22 cellular contexts compared by ENCODE assay signal in the genomic region with DNA sequence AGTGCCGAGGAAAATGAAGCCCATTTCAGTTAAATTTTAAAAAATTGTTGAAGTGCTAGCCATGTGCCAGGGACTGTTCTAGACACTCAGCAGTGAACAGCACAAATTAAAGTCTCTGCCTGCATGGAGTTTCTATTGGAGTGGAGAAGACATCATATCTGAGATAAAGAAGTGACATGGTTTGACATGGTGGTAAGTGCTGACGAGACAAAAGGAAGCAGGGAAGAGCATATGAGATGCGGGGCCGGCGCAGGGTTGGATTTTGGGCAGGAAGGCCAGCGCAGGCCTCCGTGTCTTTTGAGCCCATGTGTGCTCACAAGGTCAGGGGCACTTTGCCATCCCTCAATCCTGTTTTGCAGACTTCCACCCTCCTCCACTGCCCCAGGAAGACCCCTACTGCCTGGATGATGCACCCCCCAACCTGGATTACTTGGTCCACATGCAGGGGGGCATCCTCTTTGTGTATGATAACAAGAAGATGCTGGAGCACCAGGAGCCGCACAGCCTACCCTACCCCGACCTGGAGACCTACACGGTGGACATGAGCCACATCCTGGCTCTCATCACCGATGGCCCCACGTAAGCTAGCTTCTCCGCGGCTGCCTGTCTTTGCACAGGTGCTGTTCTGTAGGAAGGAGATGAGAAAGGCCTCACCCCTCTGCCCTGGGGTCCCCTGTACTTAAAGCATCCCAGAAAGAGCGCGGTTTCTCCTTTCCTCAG. TPM values are rescaled to one million over a fixed set of nuclear protein-coding genes. Genes with fewer than 3 reads are reported as not detected.
DNase-seq lines count a peak whose midpoint lies in the region; ATAC-seq and TF ChIP-seq lines count a peak whose summit lies in the region.
"Had no signal": no experiment of that assay in that cellular context is flagged by ENCODE, and none has a peak within 500 bp of the region (broad histone marks: within the 10 kb centered on the region; RNA-seq: fewer than 3 reads in every experiment).

No MANE protein-coding gene starts in this region.

- H3K4me3 ChIP-seq in spleen: no peak overlapping the region
- H3K4me3 ChIP-seq: GM23338, SJSA1 had no signal

- no peak for TF ChIP-seq POLR2A in spleen (IDR thresholded peaks at IDR 0.05)

- no peak for ATAC-seq in activated CD4-positive, CD25-positive, alpha-beta regulatory T cell treated with anti-CD3 and anti-CD28 coated beads, Interleukin-2, amount 50 U/mL, for 24 hours
- ATAC-seq in activated T-helper 17 cell treated with anti-CD3 and anti-CD28 coated beads, Interleukin-2, amount 50 U/mL, for 72 hours (replicated peaks): no peak
- no peak for ATAC-seq in left lobe of liver
- ATAC-seq in GM19328 (IDR thresholded peaks at IDR 0.05; ENCODE audit: unreplicated experiment): no peak
- ATAC-seq: CD8-positive, alpha-beta T cell; GM23338; Right ventricle myocardium inferior had no signal

- no peaks in the 10 kb centered on the region for H3K27me3 ChIP-seq in spleen (replicated peaks in 1 of 7)
- H3K27me3 ChIP-seq: SJSA1 had no signal

- H3K27me3 Mint-ChIP-seq in activated T-helper 17 cell treated with anti-CD3 and anti-CD28 coated beads, Interleukin-2, amount 50 U/mL, for 72 hours: no peaks in the 10 kb centered on the region

- H3K36me3 Mint-ChIP-seq in activated T-helper 17 cell treated with anti-CD3 and anti-CD28 coated beads, Interleukin-2, amount 50 U/mL, for 72 hours (ENCODE audit: low read depth): no peaks in the 10 kb centered on the region

- WGBS in spleen, 5 donors: 88 to 93% (median 92%) methylated on average over 16 of the region's 16 CpGs

- H3K4me1 Mint-ChIP-seq in activated T-helper 17 cell treated with anti-CD3 and anti-CD28 coated beads, Interleukin-2, amount 50 U/mL, for 72 hours: peaks cover 19% of the 10 kb centered on the region

- peak; percentile 16 for DNase-seq in activated CD4-positive, CD25-positive, alpha-beta regulatory T cell treated with anti-CD3 and anti-CD28 coated beads, Interleukin-2, amount 50 U/mL, for 72 hours
- DNase-seq in left lobe of liver (ENCODE audit: low spot score): peak; percentile 35
- no peak for DNase-seq in substantia nigra (lab: John Stamatoyannopoulos, UW)
- no peak for DNase-seq in GOT3 (lab: John Stamatoyannopoulos, UW)
- DNase-seq in spleen: no peak
- DNase-seq: C1 segment of cervical spinal cord, Calu3, DMS153, NCI-H1105, NCI-H2029 treated with DMSO at 0.1 percent for 48 hours, NCI-H2171 treated with DMSO at 0.1 percent for 48 hours, NCI-H524 treated with DMSO at 0.1 percent for 48 hours, NCI-H82 had no signal

- H3K27ac ChIP-seq in substantia nigra (ENCODE audit: low read depth, low read length, poor library complexity, severe bottlenecking) (peak overlapping the region; percentile 40), spleen (no peak overlapping the region)
- H3K27ac ChIP-seq: 22Rv1, KMS-11, SJSA1 had no signal

- intact Hi-C loops in spleen (cut with DNase I; ENCODE audit: low total_unique reads): no loop called here

- peak overlapping the region; percentile 43 for H3K27ac Mint-ChIP-seq in activated T-helper 17 cell treated with anti-CD3 and anti-CD28 coated beads, Interleukin-2, amount 50 U/mL, for 72 hours
- H3K27ac Mint-ChIP-seq: CD8-positive, alpha-beta T cell; GM23338 had no signal

- H3K36me3 ChIP-seq in spleen: peaks cover 0 to 100% (median 56%) of the 10 kb centered on the region in 6 donors
- H3K36me3 ChIP-seq: SJSA1 had no signal

- peaks cover under 1 to 20% (median 15%) of the 10 kb centered on the region in 6 donors for H3K4me1 ChIP-seq in spleen
- H3K4me1 ChIP-seq: SJSA1 had no signal

- no peak for TF ChIP-seq CTCF in spleen (IDR thresholded peaks at IDR 0.05 in 8 of 11, conservative IDR thresholded peaks at IDR 0.05 in 3 of 11)

- no peaks in the 10 kb centered on the region for H3K9me3 ChIP-seq in spleen
- H3K9me3 ChIP-seq: SJSA1 had no signal

- no peaks in the 10 kb centered on the region for H3K9me3 Mint-ChIP-seq in activated T-helper 17 cell treated with anti-CD3 and anti-CD28 coated beads, Interleukin-2, amount 50 U/mL, for 72 hours
- H3K9me3 Mint-ChIP-seq: CD8-positive, alpha-beta T cell had no signal

- no peak overlapping the region for H3K4me3 Mint-ChIP-seq in activated T-helper 17 cell treated with anti-CD3 and anti-CD28 coated beads, Interleukin-2, amount 50 U/mL, for 72 hours
- H3K4me3 Mint-ChIP-seq: CD8-positive, alpha-beta T cell; GM23338 had no signal

RNA-seq across cellular contexts. Expression of gene AMPD3, which starts 29.6 kb away (rescaled TPM):
- total RNA-seq in activated T-helper 17 cell treated with anti-CD3 and anti-CD28 coated beads, Interleukin-2, amount 50 U/mL, for 72 hours: 100 to 1,000 TPM in 1 of 2 donors, 10 to 100 TPM in 1; 30.6 to 179 TPM
- 1.4 TPM for total RNA-seq in left lobe of liver
- total RNA-seq in spleen: 10 to 100 TPM; 19.1 to 54.7 (median 26.5) TPM
- polyA plus RNA-seq in spleen: 10 to 100 TPM in 2 of 3 donors, 1 to 10 TPM in 1; 9.3 to 16.1 (median 12.9) TPM

RNA-seq across cellular contexts. Expression of gene RNF141, which starts 56.4 kb away (rescaled TPM):
- total RNA-seq in activated T-helper 17 cell treated with anti-CD3 and anti-CD28 coated beads, Interleukin-2, amount 50 U/mL, for 72 hours: 1 to 10 TPM; 7.8 to 8.5 TPM
- total RNA-seq in left lobe of liver (16.9 TPM), spleen (10 to 100 TPM; 45.8 to 86.2 (median 51.3) TPM)
- 10 to 100 TPM; 13.3 to 22.2 (median 16.6) TPM for polyA plus RNA-seq in spleen

Comparison
In these comparisons a context has a peak if more than half of its experiments do, and no peak if none do; other contexts are left out.
1. DNase-seq: peak in activated CD4-positive, CD25-positive, alpha-beta regulatory T cell treated with anti-CD3 and anti-CD28 coated beads, Interleukin-2, amount 50 U/mL, for 72 hours (single experiment) and left lobe of liver (single experiment); none in substantia nigra (0 of 49), GOT3 (single experiment) and spleen (single experiment).